1 cellular context compared by ENCODE assay signal in genomic region chr7:96026606-96027005, GRCh38.
TF ChIP-seq lines count a peak whose summit lies in the region.

No MANE protein-coding gene starts in this region.

TF ChIP-seq in IMR-90, 13 proteins besides CTCF, POLR2A, EP300 and RAD21:
- TF ChIP-seq BHLHE40 (IDR thresholded peaks at IDR 0.05; ENCODE audit: low read depth, low read length) (no peak), CHD1 (IDR thresholded peaks at IDR 0.05; ENCODE audit: low read depth, low read length) (no peak), RFX5 (IDR thresholded peaks at IDR 0.05; ENCODE audit: low read depth, low read length) (no peak), MAFK (IDR thresholded peaks at IDR 0.05; ENCODE audit: low read depth, low read length) (no peak), MAZ (IDR thresholded peaks at IDR 0.05; ENCODE audit: borderline replicate concordance, low read depth, low read length) (no peak), FOS (IDR thresholded peaks at IDR 0.05; ENCODE audit: low read depth, low read length) (no peak), NFE2L2 (IDR thresholded peaks at IDR 0.05; ENCODE audit: low read depth, low read length) (no peak), MXI1 (IDR thresholded peaks at IDR 0.05; ENCODE audit: borderline replicate concordance, low read depth, low read length) (no peak), CEBPB (IDR thresholded peaks at IDR 0.05; ENCODE audit: low read depth, low read length) (no peak), RCOR1 (IDR thresholded peaks at IDR 0.05; ENCODE audit: insufficient replicate concordance, low read length) (no peak)
- TF ChIP-seq, protein P1, sequence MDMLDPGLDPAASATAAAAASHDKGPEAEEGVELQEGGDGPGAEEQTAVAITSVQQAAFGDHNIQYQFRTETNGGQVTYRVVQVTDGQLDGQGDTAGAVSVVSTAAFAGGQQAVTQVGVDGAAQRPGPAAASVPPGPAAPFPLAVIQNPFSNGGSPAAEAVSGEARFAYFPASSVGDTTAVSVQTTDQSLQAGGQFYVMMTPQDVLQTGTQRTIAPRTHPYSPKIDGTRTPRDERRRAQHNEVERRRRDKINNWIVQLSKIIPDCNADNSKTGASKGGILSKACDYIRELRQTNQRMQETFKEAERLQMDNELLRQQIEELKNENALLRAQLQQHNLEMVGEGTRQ (IDR thresholded peaks at IDR 0.05; ENCODE audit: low read depth, low read length) = no peak
- TF ChIP-seq, protein P2, sequence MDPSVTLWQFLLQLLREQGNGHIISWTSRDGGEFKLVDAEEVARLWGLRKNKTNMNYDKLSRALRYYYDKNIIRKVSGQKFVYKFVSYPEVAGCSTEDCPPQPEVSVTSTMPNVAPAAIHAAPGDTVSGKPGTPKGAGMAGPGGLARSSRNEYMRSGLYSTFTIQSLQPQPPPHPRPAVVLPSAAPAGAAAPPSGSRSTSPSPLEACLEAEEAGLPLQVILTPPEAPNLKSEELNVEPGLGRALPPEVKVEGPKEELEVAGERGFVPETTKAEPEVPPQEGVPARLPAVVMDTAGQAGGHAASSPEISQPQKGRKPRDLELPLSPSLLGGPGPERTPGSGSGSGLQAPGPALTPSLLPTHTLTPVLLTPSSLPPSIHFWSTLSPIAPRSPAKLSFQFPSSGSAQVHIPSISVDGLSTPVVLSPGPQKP (IDR thresholded peaks at IDR 0.05; ENCODE audit: borderline replicate concordance, low read depth, low read length) = no peak
TF ChIP-seq in IMR-90: peak in this region for 0.
